1 cellular context compared by ENCODE assay signal in the genomic region with DNA sequence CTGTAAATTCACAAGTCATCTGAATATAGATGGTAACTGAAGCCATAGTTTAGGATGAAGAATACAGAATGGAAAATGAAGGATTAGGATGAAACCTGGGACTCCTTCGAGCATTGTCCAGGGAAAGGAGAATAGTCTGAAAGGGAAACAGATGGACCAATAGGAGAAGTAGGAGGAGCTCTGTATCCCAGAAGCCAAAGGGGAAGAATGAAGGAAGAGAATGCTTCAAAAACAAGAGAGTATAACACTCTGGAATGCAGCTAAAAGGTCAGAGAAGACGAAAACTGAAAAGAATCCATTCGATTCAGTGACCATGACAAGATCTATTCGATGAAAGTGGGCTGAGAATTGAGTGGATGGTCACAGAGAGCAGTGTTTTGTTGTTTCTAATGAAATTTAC.
TF ChIP-seq lines count a peak whose summit lies in the region.

No MANE protein-coding gene starts in this region.

TF ChIP-seq in endothelial cell of umbilical vein, 7 proteins besides CTCF, POLR2A, EP300 and RAD21:
- TF ChIP-seq EZH2 (IDR thresholded peaks at IDR 0.05; ENCODE audit: borderline replicate concordance, low read depth, low read length, severe bottlenecking) (no peak), MYC (IDR thresholded peaks at IDR 0.05; ENCODE audit: low read depth, low read length) (no peak), FOS (IDR thresholded peaks at IDR 0.05; ENCODE audit: borderline replicate concordance, insufficient read depth, low read length) (no peak), POLR2AphosphoS5 (IDR thresholded peaks at IDR 0.05; ENCODE audit: insufficient read depth, low read depth, low read length) (peak; percentile 17)
TF ChIP-seq in endothelial cell of umbilical vein: peak in this region for 1.
